In genomic region chrX:20409991-20410390, GRCh38 we compare ENCODE assay signal across 28 cellular contexts.
"Had no signal": no experiment of that assay in that cellular context is flagged by ENCODE, and none has a peak within 500 bp of the region (broad histone marks: within the 10 kb centered on the region; RNA-seq: fewer than 3 reads in every experiment).

No MANE protein-coding gene starts in this region.

- DNase-seq: activated CD4-positive, alpha-beta memory T cell treated with anti-CD3 and anti-CD28 coated beads for 36 hours; activated CD4-positive, alpha-beta T cell treated with anti-CD3 and anti-CD28 coated beads, Interleukin-2, amount 10 ng/mL, durations not matched to agents 7 days and 5 days; activated CD4-positive, CD25-positive, alpha-beta regulatory T cell; activated gamma-delta T cell; activated naive CD4-positive, alpha-beta T cell treated with anti-CD3 and anti-CD28 coated beads, Interleukin-2, amount 10 ng/mL, durations not matched to agents 7 days and 5 days; activated naive CD8-positive, alpha-beta T cell treated with anti-CD3 and anti-CD28 coated beads for 36 hours; activated T-cell treated with anti-CD3 and anti-CD28 coated beads for 4 hours; activated T-cell treated with anti-CD3 and anti-CD28 coated beads, Interleukin-2, amount 50 U/mL, for 48 hours; cerebellar nuclear complex; MM.1S; NCI-H1105 treated with DMSO at 0.1 percent for 48 hours; NCI-H1436 treated with DMSO at 0.1 percent for 48 hours; NCI-H187; NCI-H2107; NCI-H2171 treated with DMSO at 0.1 percent for 48 hours; NCI-H226; NCI-H526; NK-92 treated with Interleukin-12 subunit alpha and Interleukin-12 subunit beta, amount 100 ng/mL, for 24 hours; OCI-M1; RPMI8226; T-cell; T-helper 2 cell; T1000 had no signal

- H3K4me3 ChIP-seq: SK-N-MC had no signal

- ATAC-seq: activated T-helper 17 cell treated with anti-CD3 and anti-CD28 coated beads, Interleukin-2, amount 50 U/mL, for 72 hours; Panc1; Right ventricle myocardium inferior; T-cell had no signal

- H3K9me3 Mint-ChIP-seq: activated CD4-positive, alpha-beta memory T cell treated with anti-CD3 and anti-CD28 coated beads for 36 hours; activated CD4-positive, alpha-beta T cell treated with anti-CD3 and anti-CD28 coated beads, Interleukin-2, amount 10 ng/mL, durations not matched to agents 7 days and 5 days; activated T-helper 17 cell treated with anti-CD3 and anti-CD28 coated beads, Interleukin-2, amount 50 U/mL, for 72 hours had no signal

- H3K27ac Mint-ChIP-seq: activated CD4-positive, alpha-beta memory T cell treated with anti-CD3 and anti-CD28 coated beads for 36 hours; activated CD4-positive, alpha-beta T cell treated with anti-CD3 and anti-CD28 coated beads, Interleukin-2, amount 10 ng/mL, durations not matched to agents 7 days and 5 days; activated naive CD4-positive, alpha-beta T cell treated with anti-CD3 and anti-CD28 coated beads, Interleukin-2, amount 10 ng/mL, durations not matched to agents 7 days and 5 days; activated naive CD8-positive, alpha-beta T cell treated with anti-CD3 and anti-CD28 coated beads for 36 hours; activated T-helper 17 cell treated with anti-CD3 and anti-CD28 coated beads, Interleukin-2, amount 50 U/mL, for 72 hours; T-cell had no signal

- H3K4me3 Mint-ChIP-seq: activated CD4-positive, alpha-beta memory T cell treated with anti-CD3 and anti-CD28 coated beads for 36 hours; activated CD4-positive, alpha-beta T cell treated with anti-CD3 and anti-CD28 coated beads, Interleukin-2, amount 10 ng/mL, durations not matched to agents 7 days and 5 days; activated naive CD4-positive, alpha-beta T cell treated with anti-CD3 and anti-CD28 coated beads, Interleukin-2, amount 10 ng/mL, durations not matched to agents 7 days and 5 days; activated naive CD8-positive, alpha-beta T cell treated with anti-CD3 and anti-CD28 coated beads for 36 hours; activated T-helper 17 cell treated with anti-CD3 and anti-CD28 coated beads, Interleukin-2, amount 50 U/mL, for 72 hours; T-cell had no signal

- FAIRE-seq: TTC549 had no signal

- H3K27ac ChIP-seq: SK-N-MC had no signal

- H3K36me3 Mint-ChIP-seq: activated CD4-positive, alpha-beta memory T cell treated with anti-CD3 and anti-CD28 coated beads for 36 hours; T-cell had no signal

- H3K27me3 Mint-ChIP-seq: activated CD4-positive, alpha-beta memory T cell treated with anti-CD3 and anti-CD28 coated beads for 36 hours; activated CD4-positive, alpha-beta T cell treated with anti-CD3 and anti-CD28 coated beads, Interleukin-2, amount 10 ng/mL, durations not matched to agents 7 days and 5 days; activated naive CD4-positive, alpha-beta T cell treated with anti-CD3 and anti-CD28 coated beads, Interleukin-2, amount 10 ng/mL, durations not matched to agents 7 days and 5 days; activated naive CD8-positive, alpha-beta T cell treated with anti-CD3 and anti-CD28 coated beads for 36 hours; activated T-helper 17 cell treated with anti-CD3 and anti-CD28 coated beads, Interleukin-2, amount 50 U/mL, for 72 hours; T-cell had no signal
